In genomic region chr9:113529336-113530009, GRCh38 we compare ENCODE assay signal across 19 cellular contexts.
DNase-seq lines count a peak whose midpoint lies in the region; ATAC-seq lines count a peak whose summit lies in the region.
"Had no signal": no experiment of that assay in that cellular context is flagged by ENCODE, and none has a peak within 500 bp of the region (broad histone marks: within the 10 kb centered on the region; RNA-seq: fewer than 3 reads in every experiment).

No MANE protein-coding gene starts in this region.

- peaks cover 93% of the 10 kb centered on the region for H3K36me3 Mint-ChIP-seq in activated T-cell treated with anti-CD3 and anti-CD28 coated beads, Interleukin-2, amount 50 U/mL, for 24 hours (ENCODE audit: low read depth)
- H3K36me3 Mint-ChIP-seq in activated T-cell treated with anti-CD3 and anti-CD28 coated beads, Interleukin-2, amount 50 U/mL, for 72 hours (ENCODE audit: insufficient read depth in 2 of 2) = no peaks in the 10 kb centered on the region
- H3K36me3 Mint-ChIP-seq in T-cell (peaks cover 48% of the 10 kb centered on the region), immature natural killer cell (peaks cover 14 to 42% (median 34%) of the 10 kb centered on the region in 3 donors)

- no peaks in the 10 kb centered on the region for H3K9me3 Mint-ChIP-seq in activated T-cell treated with anti-CD3 and anti-CD28 coated beads, Interleukin-2, amount 50 U/mL, for 24 hours
- H3K9me3 Mint-ChIP-seq in activated T-cell treated with anti-CD3 and anti-CD28 coated beads, Interleukin-2, amount 50 U/mL, for 72 hours = no peaks in the 10 kb centered on the region
- no peaks in the 10 kb centered on the region for H3K9me3 Mint-ChIP-seq in T-cell
- H3K9me3 Mint-ChIP-seq in immature natural killer cell = no peaks in the 10 kb centered on the region
- H3K9me3 Mint-ChIP-seq: CD4-positive, CD25-positive, alpha-beta regulatory T cell; GM23338 had no signal

- H3K27me3 ChIP-seq in stomach smooth muscle (ENCODE audit: control insufficient read depth in 1 of 2, insufficient read depth in 2 of 2, low read length in 2 of 2) = no peaks in the 10 kb centered on the region

- H3K4me1 ChIP-seq in stomach smooth muscle (ENCODE audit: control insufficient read depth, insufficient read depth, low read length) = peaks cover 48% of the 10 kb centered on the region

- CTCF ChIA-PET in T-cell (lab: Charles Lee) = no interaction called here

- no peaks in the 10 kb centered on the region for H3K9me3 ChIP-seq in stomach smooth muscle (ENCODE audit: control insufficient read depth in 2 of 2, low read length in 2 of 2)

- POLR2A ChIA-PET in T-cell (lab: Charles Lee) = no interaction called here

- no peaks in the 10 kb centered on the region for H3K27me3 Mint-ChIP-seq in activated T-cell treated with anti-CD3 and anti-CD28 coated beads, Interleukin-2, amount 50 U/mL, for 24 hours
- no peaks in the 10 kb centered on the region for H3K27me3 Mint-ChIP-seq in activated T-cell treated with anti-CD3 and anti-CD28 coated beads, Interleukin-2, amount 50 U/mL, for 72 hours (ENCODE audit: low read depth)
- H3K27me3 Mint-ChIP-seq in T-cell (no peaks in the 10 kb centered on the region), immature natural killer cell (ENCODE audit: low read depth in 3 of 3) (peaks cover 0 to 12% (median 0%) of the 10 kb centered on the region in 3 donors)
- H3K27me3 Mint-ChIP-seq: B cell; CD4-positive, CD25-positive, alpha-beta regulatory T cell had no signal

- H3K4me1 Mint-ChIP-seq in activated T-cell treated with anti-CD3 and anti-CD28 coated beads, Interleukin-2, amount 50 U/mL, for 24 hours (ENCODE audit: low read depth) = peaks cover 32% of the 10 kb centered on the region
- H3K4me1 Mint-ChIP-seq in activated T-cell treated with anti-CD3 and anti-CD28 coated beads, Interleukin-2, amount 50 U/mL, for 72 hours (ENCODE audit: low read depth) = peaks cover 22% of the 10 kb centered on the region
- peaks cover 31 to 47% (median 38%) of the 10 kb centered on the region in 3 donors for H3K4me1 Mint-ChIP-seq in T-cell
- H3K4me1 Mint-ChIP-seq in immature natural killer cell = peaks cover 95 to 100% of the 10 kb centered on the region in 2 donors

- H3K36me3 ChIP-seq in stomach smooth muscle (ENCODE audit: control insufficient read depth in 2 of 2, insufficient read depth in 2 of 2, low read length in 2 of 2) = peaks cover 26 to 45% of the 10 kb centered on the region in 2 donors

- no peak for DNase-seq in activated T-cell treated with anti-CD3 and anti-CD28 coated beads, Interleukin-2, amount 50 U/mL, for 24 hours
- no peak for DNase-seq in activated T-cell treated with anti-CD3 and anti-CD28 coated beads, Interleukin-2, amount 50 U/mL, for 72 hours
- no peak for DNase-seq in T-cell
- DNase-seq in immature natural killer cell = no peak
- no peak for DNase-seq in GM03348 (ENCODE audit: low spot score)
- DNase-seq: CD4-positive, CD25-positive, alpha-beta regulatory T cell; DMS79; KBM-7; NCI-H1092; NCI-H146; NCI-H2081; NCI-H510A; NCI-H82 had no signal

- H3K4me3 ChIP-seq in stomach smooth muscle (ENCODE audit: low read length in 2 of 2) = no peak overlapping the region
- H3K4me3 ChIP-seq: GM23338 had no signal

- peak overlapping the region; percentile 37 for H3K27ac ChIP-seq in stomach smooth muscle (ENCODE audit: low read length)
- H3K27ac ChIP-seq: 22Rv1 had no signal

- H3K27ac Mint-ChIP-seq in activated T-cell treated with anti-CD3 and anti-CD28 coated beads, Interleukin-2, amount 50 U/mL, for 24 hours = peak overlapping the region; percentile 44
- no peak overlapping the region for H3K27ac Mint-ChIP-seq in activated T-cell treated with anti-CD3 and anti-CD28 coated beads, Interleukin-2, amount 50 U/mL, for 72 hours
- H3K27ac Mint-ChIP-seq in T-cell (peak overlapping the region; percentile 22 to 24), immature natural killer cell (peak overlapping the region; percentile 77 to 97 (median 90))
- H3K27ac Mint-ChIP-seq: B cell, GM23338 had no signal

- H3K4me3 Mint-ChIP-seq in activated T-cell treated with anti-CD3 and anti-CD28 coated beads, Interleukin-2, amount 50 U/mL, for 24 hours = no peak overlapping the region
- no peak overlapping the region for H3K4me3 Mint-ChIP-seq in activated T-cell treated with anti-CD3 and anti-CD28 coated beads, Interleukin-2, amount 50 U/mL, for 72 hours
- no peak overlapping the region for H3K4me3 Mint-ChIP-seq in T-cell
- H3K4me3 Mint-ChIP-seq in immature natural killer cell = peak overlapping the region in 2 of 5 donors; percentile 46 to 48
- H3K4me3 Mint-ChIP-seq: B cell; CD4-positive, CD25-positive, alpha-beta regulatory T cell; GM23338 had no signal

- no peak overlapping the region for H3K9ac ChIP-seq in stomach smooth muscle (ENCODE audit: low read length in 2 of 2)

- ATAC-seq in activated T-cell treated with anti-CD3 and anti-CD28 coated beads, Interleukin-2, amount 50 U/mL, for 72 hours (replicated peaks in 1 of 2) = no peak
- no peak for ATAC-seq in T-cell (replicated peaks in 1 of 4)
- ATAC-seq in HG02588 (IDR thresholded peaks at IDR 0.05; ENCODE audit: unreplicated experiment) = no peak
- no peak for ATAC-seq in HG02870 (IDR thresholded peaks at IDR 0.05; ENCODE audit: unreplicated experiment)
- ATAC-seq: GM23338 had no signal
